In genomic region chr15:25670025-25670554, GRCh38 we compare ENCODE assay signal across 10 cellular contexts.
A peak's percentile ranks its signal among the peaks of the same experiment; 100 is the strongest.
DNase-seq lines count a peak whose midpoint lies in the region; ATAC-seq and TF ChIP-seq lines count a peak whose summit lies in the region.
"Had no signal": no experiment of that assay in that cellular context is flagged by ENCODE, and none has a peak within 500 bp of the region (broad histone marks: within the 10 kb centered on the region; RNA-seq: fewer than 3 reads in every experiment).

No MANE protein-coding gene starts in this region.

- peak overlapping the region; percentile 82 for H3K27ac ChIP-seq in HUES6 (ENCODE audit: low read depth, low read length)
- H3K27ac ChIP-seq in iPS DF 6.9 (ENCODE audit: low read length), result no peak overlapping the region
- H3K27ac ChIP-seq in CD8-positive, alpha-beta T cell (ENCODE audit: low read depth, low read length), result no peak overlapping the region

- H3K36me3 ChIP-seq in HUES6 (ENCODE audit: control insufficient read depth, insufficient read depth, low read length), result no peaks in the 10 kb centered on the region
- H3K36me3 ChIP-seq in iPS DF 6.9 (ENCODE audit: control insufficient read depth, insufficient read depth, low read length), result no peaks in the 10 kb centered on the region
- no peaks in the 10 kb centered on the region for H3K36me3 ChIP-seq in skeletal muscle satellite cell (ENCODE audit: insufficient read depth, low read length)
- H3K36me3 ChIP-seq in CD8-positive, alpha-beta T cell (ENCODE audit: insufficient read depth, low read length), result no peaks in the 10 kb centered on the region

- no peaks in the 10 kb centered on the region for H3K4me1 Mint-ChIP-seq in CD8-positive, alpha-beta T cell (ENCODE audit: low read depth)
- H3K4me1 Mint-ChIP-seq in T-cell, result peaks cover 0 to 11% (median 7%) of the 10 kb centered on the region in 3 donors
- H3K4me1 Mint-ChIP-seq: memory B cell had no signal

- DNase-seq in astrocyte of the spinal cord (ENCODE audit: low read depth, low spot score), result peak; percentile 89
- peak; percentile 64 for DNase-seq in iPS DF 6.9 (ENCODE audit: low read depth, low spot score)
- no peak for DNase-seq in CD8-positive, alpha-beta T cell
- DNase-seq in T-cell, result no peak

- no peaks in the 10 kb centered on the region for H3K36me3 Mint-ChIP-seq in CD8-positive, alpha-beta T cell
- no peaks in the 10 kb centered on the region for H3K36me3 Mint-ChIP-seq in T-cell
- H3K36me3 Mint-ChIP-seq: memory B cell had no signal

- no peak for ATAC-seq in CD8-positive, alpha-beta T cell
- ATAC-seq in GM18909 (IDR thresholded peaks at IDR 0.05; ENCODE audit: poor library complexity, unreplicated experiment) (no peak), T-cell (replicated peaks in 1 of 4) (no peak), GM18870 (IDR thresholded peaks at IDR 0.05; ENCODE audit: unreplicated experiment) (no peak)

- H3K4me3 ChIP-seq in HUES6 (ENCODE audit: low read depth, low read length) (peak overlapping the region; percentile 42), astrocyte of the spinal cord (ENCODE audit: low read depth, low read length) (peak overlapping the region; percentile 1), iPS DF 6.9 (ENCODE audit: low read length) (no peak overlapping the region), skeletal muscle satellite cell (ENCODE audit: low read length) (no peak overlapping the region)
- no peak overlapping the region for H3K4me3 ChIP-seq in CD8-positive, alpha-beta T cell (ENCODE audit: low read depth, low read length)

- CTCF ChIA-PET in CD8-positive, alpha-beta T cell (lab: Charles Lee), result no interaction called here
- CTCF ChIA-PET in T-cell (lab: Charles Lee), result no interaction called here

- H3K9me3 Mint-ChIP-seq in CD8-positive, alpha-beta T cell, result no peaks in the 10 kb centered on the region
- peaks cover 0 to 5% (median 4%) of the 10 kb centered on the region in 3 donors for H3K9me3 Mint-ChIP-seq in T-cell
- H3K9me3 Mint-ChIP-seq: T-helper 1 cell treated with Interleukin-12 subunit alpha and Interleukin-12 subunit beta and Interleukin-4 antibody, amounts not matched to agents 30 μg/mL and 1 μg/mL, for 36 hours had no signal

- no peak overlapping the region for H3K4me3 Mint-ChIP-seq in CD8-positive, alpha-beta T cell
- peak overlapping the region in 1 of 3 donors; percentile 29 for H3K4me3 Mint-ChIP-seq in T-cell
- H3K4me3 Mint-ChIP-seq: memory B cell; T-helper 1 cell treated with Interleukin-12 subunit alpha and Interleukin-12 subunit beta and Interleukin-4 antibody, amounts not matched to agents 30 μg/mL and 1 μg/mL, for 36 hours had no signal

- H3K9me3 ChIP-seq in HUES6 (ENCODE audit: control insufficient read depth, insufficient read depth, low read depth, low read length) (no peaks in the 10 kb centered on the region), iPS DF 6.9 (ENCODE audit: control insufficient read depth, insufficient read depth, low read length) (no peaks in the 10 kb centered on the region), skeletal muscle satellite cell (replicated peaks; ENCODE audit: low read length) (no peaks in the 10 kb centered on the region)
- no peaks in the 10 kb centered on the region for H3K9me3 ChIP-seq in CD8-positive, alpha-beta T cell (ENCODE audit: low read length)

- POLR2A ChIA-PET in CD8-positive, alpha-beta T cell (lab: Charles Lee), result no interaction called here
- POLR2A ChIA-PET in T-cell (lab: Charles Lee), result no interaction called here

- intact Hi-C loops in CD8-positive, alpha-beta T cell (cut with DNase I, micrococcal nuclease), result no loop called here

- no peaks in the 10 kb centered on the region for H3K27me3 ChIP-seq in HUES6 (ENCODE audit: control insufficient read depth, insufficient read depth, low read length)
- H3K27me3 ChIP-seq in iPS DF 6.9 (ENCODE audit: control insufficient read depth, insufficient read depth, low read length), result no peaks in the 10 kb centered on the region
- peaks cover 3% of the 10 kb centered on the region for H3K27me3 ChIP-seq in skeletal muscle satellite cell (ENCODE audit: control insufficient read depth, insufficient read depth, low read length)
- H3K27me3 ChIP-seq in CD8-positive, alpha-beta T cell (ENCODE audit: insufficient read depth, low read length), result peaks cover 7% of the 10 kb centered on the region

- no peak overlapping the region for H3K27ac Mint-ChIP-seq in CD8-positive, alpha-beta T cell
- no peak overlapping the region for H3K27ac Mint-ChIP-seq in T-cell
- H3K27ac Mint-ChIP-seq: memory B cell; T-helper 1 cell treated with Interleukin-12 subunit alpha and Interleukin-12 subunit beta and Interleukin-4 antibody, amounts not matched to agents 30 μg/mL and 1 μg/mL, for 36 hours had no signal

- H3K9ac ChIP-seq in HUES6 (ENCODE audit: low read length), result peak overlapping the region; percentile 89
- no peak overlapping the region for H3K9ac ChIP-seq in skeletal muscle satellite cell (ENCODE audit: low read depth, low read length)

- no CpG with 5 or more reads among the region's 15 CpGs for WGBS in iPS DF 6.9 (ENCODE audit: insufficient coverage, insufficient read length)

- peak overlapping the region; percentile 8 for H3K4me2 ChIP-seq in skeletal muscle satellite cell (ENCODE audit: low read length)

- H3K27me3 Mint-ChIP-seq in CD8-positive, alpha-beta T cell (ENCODE audit: low read depth), result peaks cover 28% of the 10 kb centered on the region
- H3K27me3 Mint-ChIP-seq in T-cell, result peaks cover 27 to 46% of the 10 kb centered on the region in 2 donors

- H3K4me1 ChIP-seq in HUES6 (ENCODE audit: control insufficient read depth, insufficient read depth, low read length) (peaks cover 44% of the 10 kb centered on the region), iPS DF 6.9 (ENCODE audit: control insufficient read depth, insufficient read depth, low read length) (peaks cover 5% of the 10 kb centered on the region), skeletal muscle satellite cell (ENCODE audit: control insufficient read depth, insufficient read depth, low read length) (peaks cover 13% of the 10 kb centered on the region)
- peaks cover 8% of the 10 kb centered on the region for H3K4me1 ChIP-seq in CD8-positive, alpha-beta T cell (ENCODE audit: insufficient read depth, low read length)

- TF ChIP-seq CTCF in astrocyte of the spinal cord (IDR thresholded peaks at IDR 0.05; ENCODE audit: low read depth, low read length), result no peak
- no peak for TF ChIP-seq CTCF in CD8-positive, alpha-beta T cell (IDR thresholded peaks at IDR 0.05)

- in situ Hi-C loops in astrocyte of the spinal cord (cut with HindIII; ENCODE audit: low sequenced_read_pairs), result no loop called here

Comparison
In these comparisons a context has a peak if more than half of its experiments do, and no peak if none do; other contexts are left out.
1. H3K4me3 ChIP-seq: peak in HUES6 (single experiment) and astrocyte of the spinal cord (single experiment); none in iPS DF 6.9 (single experiment), skeletal muscle satellite cell (single experiment) and CD8-positive, alpha-beta T cell (single experiment).
2. DNase-seq: peak in astrocyte of the spinal cord (single experiment) and iPS DF 6.9 (single experiment); none in CD8-positive, alpha-beta T cell (0 of 7) and T-cell (0 of 34).